ENCODE assay signal across 10 cellular contexts in the genomic region with DNA sequence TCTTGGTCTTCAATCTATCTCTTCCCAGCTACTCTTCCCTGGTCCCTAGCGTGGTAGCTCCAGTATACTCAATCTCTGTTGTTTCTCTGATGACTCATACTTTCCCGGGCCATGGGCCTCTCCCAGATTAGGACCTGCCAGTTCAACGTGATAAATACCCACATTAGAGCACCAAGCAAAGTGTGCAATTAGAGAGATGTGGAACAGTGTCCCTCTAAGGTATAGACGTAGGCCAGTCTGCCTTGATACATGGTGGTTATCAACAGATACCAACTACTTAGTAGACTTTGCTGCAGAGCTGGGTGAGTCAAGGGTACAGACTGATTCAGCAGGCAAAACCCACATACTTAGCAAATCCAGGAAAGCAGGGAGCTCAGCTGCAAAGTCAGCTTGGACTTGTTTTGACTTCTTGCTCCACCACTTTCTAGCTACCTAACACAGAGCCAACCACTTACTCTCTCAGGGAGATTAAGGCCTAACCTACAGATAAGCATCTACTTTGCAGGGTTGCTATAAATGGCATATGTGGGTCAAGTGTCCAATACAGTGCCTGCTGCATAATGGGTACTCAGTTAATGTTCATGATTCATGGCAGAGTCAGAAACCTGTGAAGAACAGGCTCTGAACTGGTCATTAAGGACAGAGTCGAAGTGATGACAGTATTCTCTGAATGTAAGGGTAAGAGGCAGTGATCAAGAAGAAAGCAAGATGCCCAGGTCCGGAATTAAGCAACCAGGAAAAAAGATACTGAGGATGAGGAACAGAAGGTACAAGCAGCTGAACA.
DNase-seq lines count a peak whose midpoint lies in the region; ATAC-seq, FAIRE-seq and TF ChIP-seq lines count a peak whose summit lies in the region.
"Had no signal": no experiment of that assay in that cellular context is flagged by ENCODE, and none has a peak within 500 bp of the region (broad histone marks: within the 10 kb centered on the region; RNA-seq: fewer than 3 reads in every experiment).

No MANE protein-coding gene starts in this region.

- H3K4me3 ChIP-seq in fibroblast of villous mesenchyme (ENCODE audit: low read depth, low read length): no peak overlapping the region
- H3K4me3 ChIP-seq in pancreas: no peak overlapping the region

- CTCF ChIA-PET in RWPE1 (lab: Yijun Ruan, JAX): no interaction called here

- H3K36me3 ChIP-seq in pancreas: no peaks in the 10 kb centered on the region

- intact Hi-C loops in pancreas (cut with DNase I): no loop called here

- peaks cover 7 to 16% (median 15%) of the 10 kb centered on the region in 3 donors for H3K4me1 ChIP-seq in pancreas

- H3K27me3 ChIP-seq in pancreas: no peaks in the 10 kb centered on the region

- ATAC-seq in pancreas (peak; percentile 87 to 95 (median 92)), HG03457 (IDR thresholded peaks at IDR 0.05; ENCODE audit: unreplicated experiment) (no peak)

- no peaks in the 10 kb centered on the region for H3K9me3 ChIP-seq in pancreas

- POLR2A ChIA-PET in RWPE1 (lab: Yijun Ruan, JAX; ENCODE audit: low non-redundant PET): no interaction called here

- DNase-seq in HS-27A (ENCODE audit: low read depth) (peak; percentile 22), RWPE1 (ENCODE audit: low spot score) (peak; percentile 53), fibroblast of villous mesenchyme (ENCODE audit: low read depth) (peak; percentile 4), pancreas (peak in 4 of 6 donors; percentile 33 to 66 (median 44)), HTR-8/SVneo (ENCODE audit: insufficient read length, low spot score) (no peak)
- DNase-seq in NK-92 treated with Interleukin-12 subunit alpha and Interleukin-12 subunit beta, amount 100 ng/mL, for 24 hours (lab: John Stamatoyannopoulos, UW): no peak
- DNase-seq: activated CD4-positive, alpha-beta memory T cell treated with anti-CD3 and anti-CD28 coated beads, Interleukin-2, amount 10 ng/mL, durations not matched to agents 7 days and 5 days; GOT3; NCI-H1694 treated with DMSO at 0.1 percent for 48 hours had no signal

- 34 to 44% methylated on average over 6 of the region's 6 CpGs for WGBS in pancreas, 2 donors

- no peak for FAIRE-seq in pancreas (lab: Jason Lieb, UNC)
- no peak for FAIRE-seq in HTR-8/SVneo (lab: Jason Lieb, UNC)

- TF ChIP-seq CTCF in RWPE1 (conservative IDR thresholded peaks at IDR 0.05; ENCODE audit: low read depth) (no peak), fibroblast of villous mesenchyme (IDR thresholded peaks at IDR 0.05; ENCODE audit: insufficient read depth, low read depth, low read length) (no peak), pancreas (IDR thresholded peaks at IDR 0.05) (no peak)

- H3K27ac ChIP-seq in RWPE1: no peak overlapping the region
- peak overlapping the region in 3 of 4 donors; percentile 13 to 57 (median 47) for H3K27ac ChIP-seq in pancreas

Comparison
In these comparisons a context has a peak if more than half of its experiments do, and no peak if none do; other contexts are left out.
1. DNase-seq: peak in HS-27A (single experiment), RWPE1 (single experiment), fibroblast of villous mesenchyme (single experiment) and pancreas (4 of 6); none in NK-92 treated with Interleukin-12 subunit alpha and Interleukin-12 subunit beta, amount 100 ng/mL, for 24 hours (single experiment) and HTR-8/SVneo (single experiment).